8 cellular contexts compared by ENCODE assay signal in the genomic region with DNA sequence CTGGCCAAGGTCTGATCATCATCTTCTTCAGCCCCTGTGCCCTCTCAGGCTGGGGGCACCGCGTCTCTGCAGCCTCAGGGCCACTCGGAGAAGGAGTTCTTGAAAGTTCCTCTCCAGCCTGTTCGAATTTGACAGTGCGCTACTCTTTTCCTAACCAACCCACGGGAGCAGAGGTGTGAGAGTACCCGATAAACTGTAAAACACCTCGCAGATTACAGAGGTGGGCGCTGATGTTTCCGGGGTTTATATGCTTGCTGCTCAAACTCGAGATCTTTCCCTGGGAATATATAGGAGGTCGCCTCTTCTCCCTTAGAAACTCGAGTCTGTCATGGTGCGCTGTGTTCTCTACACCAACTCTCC. TPM values are rescaled to one million over a fixed set of nuclear protein-coding genes. Genes with fewer than 3 reads are reported as not detected.
DNase-seq lines count a peak whose midpoint lies in the region; FAIRE-seq and TF ChIP-seq lines count a peak whose summit lies in the region.

No MANE protein-coding gene starts in this region.

- no peak for TF ChIP-seq POLR2A in thyroid gland (IDR thresholded peaks at IDR 0.05)
- no peak for TF ChIP-seq POLR2A in H54 (IDR thresholded peaks at IDR 0.05; ENCODE audit: low read depth, low read length)

- peaks cover 14% of the 10 kb centered on the region for H3K36me3 Mint-ChIP-seq in brain

- peaks cover 6 to 11% of the 10 kb centered on the region in 2 donors for H3K4me1 ChIP-seq in thyroid gland

- DNase-seq in NCI-H2227 (lab: John Stamatoyannopoulos, UW; ENCODE audit: unreplicated experiment) (peak; percentile 38), NCI-H2227 treated with DMSO at 0.1 percent for 48 hours (lab: John Stamatoyannopoulos, UW) (no peak), HT-29 (ENCODE audit: low spot score) (peak; percentile 57), left kidney (ENCODE audit: low read depth, low spot score) (peak; percentile 47), thyroid gland (no peak), H54 (ENCODE audit: insufficient read length, low spot score) (no peak)
- no peak for DNase-seq in stimulated activated CD4-positive, alpha-beta T cell treated with anti-CD3 and anti-CD28 coated beads, Interleukin-4, amount 100 ng/mL, for 4 hours

- no peak for FAIRE-seq in H54 (lab: Jason Lieb, UNC)

- peak overlapping the region; percentile 93 to 99 (median 97) for H3K4me3 Mint-ChIP-seq in brain

- WGBS in thyroid gland, 2 donors = 1% methylated on average over 14 of the region's 14 CpGs

- H3K27ac ChIP-seq in thyroid gland = peak overlapping the region; percentile 86 to 98 (median 87)

- H3K27me3 Mint-ChIP-seq in brain = peaks cover 11% of the 10 kb centered on the region

- H3K9me3 Mint-ChIP-seq in brain = no peaks in the 10 kb centered on the region

- H3K27me3 ChIP-seq in thyroid gland = no peaks in the 10 kb centered on the region

- peak overlapping the region; percentile 76 to 98 (median 78) for H3K4me3 ChIP-seq in thyroid gland (replicated peaks in 1 of 3)

- peaks cover 24% of the 10 kb centered on the region for H3K4me1 Mint-ChIP-seq in brain

- peak overlapping the region; percentile 95 to 99 (median 98) for H3K27ac Mint-ChIP-seq in brain

- peaks cover 9 to 11% of the 10 kb centered on the region in 2 donors for H3K36me3 ChIP-seq in thyroid gland

- H3K9me3 ChIP-seq in thyroid gland = no peaks in the 10 kb centered on the region

- intact Hi-C loops in thyroid gland (cut with DNase I) = no loop called here

- TF ChIP-seq CTCF in brain (conservative IDR thresholded peaks at IDR 0.05) = no peak
- TF ChIP-seq CTCF in thyroid gland (IDR thresholded peaks at IDR 0.05) = no peak

RNA-seq across cellular contexts. Expression of gene CTR9, which starts 0.5 kb away (rescaled TPM):
- total RNA-seq in HT-29 (2014; rRNA removed; shearing (Covaris generic)) = 15.9 and 18.5 TPM in 2 replicates
- polyA plus RNA-seq in brain (ENCODE audit: insufficient read depth, low read depth, low replicate concordance) = 10.9 TPM
- 10 to 100 TPM; 28.9 to 35.3 (median 31.7) TPM for total RNA-seq in thyroid gland

RNA-seq across cellular contexts. Expression of gene EIF4G2, which starts 57.2 kb away (rescaled TPM):
- 514 and 533 TPM in 2 replicates for total RNA-seq in HT-29 (2014; rRNA removed; shearing (Covaris generic))
- 338 TPM for polyA plus RNA-seq in brain (ENCODE audit: insufficient read depth, low read depth, low replicate concordance)
- 100 to 1,000 TPM; 501 to 609 (median 578) TPM for total RNA-seq in thyroid gland

RNA-seq across cellular contexts. Expression of gene IRAG1, which starts 58.0 kb away (rescaled TPM):
- 0.21 and 1.3 TPM in 2 replicates for total RNA-seq in HT-29 (2014; rRNA removed; shearing (Covaris generic))
- 10.8 TPM for polyA plus RNA-seq in brain (ENCODE audit: insufficient read depth, low read depth, low replicate concordance)
- total RNA-seq in thyroid gland = 10 to 100 TPM in 1 of 4 donors, 1 to 10 TPM in 3; 3.2 to 14.4 (median 5.8) TPM

Comparison
In these comparisons a context has a peak if more than half of its experiments do, and no peak if none do; other contexts are left out.
1. DNase-seq: peak in NCI-H2227 (single experiment), HT-29 (single experiment) and left kidney (single experiment); none in NCI-H2227 treated with DMSO at 0.1 percent for 48 hours (single experiment), thyroid gland (0 of 2), stimulated activated CD4-positive, alpha-beta T cell treated with anti-CD3 and anti-CD28 coated beads, Interleukin-4, amount 100 ng/mL, for 4 hours (0 of 2) and H54 (single experiment).